8 cellular contexts compared by ENCODE assay signal in the genomic region with DNA sequence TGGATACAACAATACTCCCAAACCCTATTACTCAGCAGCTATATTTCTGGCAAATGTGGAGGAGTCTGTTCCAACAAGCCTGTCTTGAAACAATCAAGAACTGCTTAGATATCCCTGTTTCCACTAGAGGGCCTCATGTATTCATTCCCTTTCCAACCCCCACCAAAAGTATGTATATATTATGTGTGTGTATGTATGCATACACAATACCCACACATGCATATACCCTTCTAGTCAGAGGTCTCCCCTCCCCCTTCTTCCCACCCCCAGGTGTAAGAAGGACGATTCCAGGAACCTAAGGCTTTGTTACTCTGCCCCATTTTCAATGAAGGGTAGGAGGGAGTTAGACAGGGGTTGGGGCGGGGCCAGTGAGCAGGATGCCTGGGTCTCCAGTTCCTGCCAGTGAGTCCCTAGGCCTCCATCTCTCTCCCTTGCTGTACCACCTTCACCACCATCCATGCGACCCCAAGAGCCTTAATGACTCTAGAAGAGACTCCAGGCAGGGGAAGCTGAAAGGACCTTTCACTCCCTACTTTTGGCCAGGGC. TPM values are rescaled to one million over a fixed set of nuclear protein-coding genes. Genes with fewer than 3 reads are reported as not detected.
DNase-seq lines count a peak whose midpoint lies in the region; ATAC-seq, FAIRE-seq and TF ChIP-seq lines count a peak whose summit lies in the region.

A gene (plus strand): TSS at position 392 of the 546 bp plus-strand sequence. CDS start 5,342 bp downstream, outside the sequence.

- peak within 1 kb of the TSS; percentile 79 for H3K4me3 Mint-ChIP-seq in MCF 10A (ENCODE audit: unreplicated experiment)

- peaks cover 40% of the 10 kb centered on the region for H3K4me1 Mint-ChIP-seq in MCF 10A (ENCODE audit: insufficient read depth, unreplicated experiment)

- H3K9me3 Mint-ChIP-seq in MCF 10A (ENCODE audit: unreplicated experiment) = no peaks in the 10 kb centered on the region

- DNase-seq in A172 (ENCODE audit: low spot score) (peak; percentile 53), GM12891 (ENCODE audit: insufficient read length, low spot score) (no peak), NCI-H1694 treated with DMSO at 0.1 percent for 48 hours (lab: John Stamatoyannopoulos, UW) (peak; percentile 82), UCSD-AML1 (lab: John Stamatoyannopoulos, UW; ENCODE audit: unreplicated experiment) (peak; percentile 65), MCF 10A (ENCODE audit: unreplicated experiment) (peak; percentile 82), iris pigment epithelial cell (ENCODE audit: low read depth) (peak; percentile 81)
- peak; percentile 63 to 81 for DNase-seq in stimulated activated CD4-positive, alpha-beta T cell treated with anti-CD3 and anti-CD28 coated beads, Interleukin-12 subunit alpha, Interleukin-12 subunit beta, amount 100 ng/mL, for 24 hours (ENCODE audit: low read depth in 2 of 2)

- FAIRE-seq in GM12891 (lab: Jason Lieb, UNC) = no peak

- H3K27me3 Mint-ChIP-seq in MCF 10A (ENCODE audit: insufficient read depth, unreplicated experiment) = no peaks in the 10 kb centered on the region

- BruUV-seq in MCF 10A (replicated peaks; lab: Mats Ljungman, UMichigan) = no TSS peak

- H3K36me3 Mint-ChIP-seq in MCF 10A (ENCODE audit: insufficient read depth, unreplicated experiment) = peaks cover 18% of the 10 kb centered on the region

- no peak for TF ChIP-seq POLR2A in GM12891 (IDR thresholded peaks at IDR 0.05; ENCODE audit: low read depth, low read length)

- peak within 1 kb of the TSS; percentile 89 for H3K27ac Mint-ChIP-seq in MCF 10A (ENCODE audit: low read depth, unreplicated experiment)

- intact Hi-C loops in MCF 10A (cut with micrococcal nuclease) = loop anchor here (1.0 kb wide), 2 partner anchors 9 to 110 kb away; a partner anchor contains a TSS

- CTCF ChIA-PET in MCF 10A (lab: Yijun Ruan, JAX) = interaction anchor here (0.6 to 8.2 kb wide), 21 partner anchors 7 to 201 kb away, joined by 3 to 108 read pairs (median 4); a partner anchor contains a TSS

- no peak for ATAC-seq in GM19324 (IDR thresholded peaks at IDR 0.05; ENCODE audit: low FRiP score, unreplicated experiment)

- peak; percentile 41 for TF ChIP-seq CTCF in MCF 10A (IDR thresholded peaks at IDR 0.05; ENCODE audit: unreplicated experiment)

- POLR2A ChIA-PET in MCF 10A (lab: Yijun Ruan, JAX) = interaction anchor here (0.5 to 12.6 kb wide), 28 partner anchors 9 to 230 kb away, joined by 3 to 207 read pairs (median 5); a partner anchor contains a TSS

TF ChIP-seq in GM12891, 5 proteins besides CTCF, POLR2A, EP300 and RAD21:
- TF ChIP-seq SPI1 (IDR thresholded peaks at IDR 0.05; ENCODE audit: low read depth, low read length) (no peak), POU2F2 (IDR thresholded peaks at IDR 0.05; ENCODE audit: low read depth, low read length) (peak; percentile 55; the same call in 1 of the 2 replicates), TAF1 (IDR thresholded peaks at IDR 0.05; ENCODE audit: low read depth, low read length) (no peak)

RNA-seq across cellular contexts. Expression of the gene that starts here (rescaled TPM):
- 33.4 and 42.9 TPM in 2 replicates for total RNA-seq in A172 (2014; rRNA removed; shearing (Covaris generic))
- polyA plus RNA-seq in GM12891 (2012; ENCODE audit: low read depth, missing spikeins) = 49.3 TPM
- total RNA-seq in MCF 10A (2022) = 177 and 236 TPM in 2 replicates
